13 cellular contexts compared by ENCODE assay signal in genomic region chr4:75844151-75844662, GRCh38. TPM values are rescaled to one million over a fixed set of nuclear protein-coding genes. Genes with fewer than 3 reads are reported as not detected.
A peak's percentile ranks its signal among the peaks of the same experiment; 100 is the strongest.
DNase-seq lines count a peak whose midpoint lies in the region; ATAC-seq and TF ChIP-seq lines count a peak whose summit lies in the region.
"Had no signal": no experiment of that assay in that cellular context is flagged by ENCODE, and none has a peak within 500 bp of the region (broad histone marks: within the 10 kb centered on the region; RNA-seq: fewer than 3 reads in every experiment).

No MANE protein-coding gene starts in this region.

- no peak for TF ChIP-seq CTCF in ascending aorta (IDR thresholded peaks at IDR 0.05)

- H3K27me3 ChIP-seq in ascending aorta, result no peaks in the 10 kb centered on the region

- H3K4me1 ChIP-seq in ascending aorta, result peaks cover 0 to 5% of the 10 kb centered on the region in 2 donors

- intact Hi-C loops in ascending aorta (cut with DNase I), result no loop called here

- no peaks in the 10 kb centered on the region for H3K9me3 ChIP-seq in ascending aorta

- DNase-seq in H4 (ENCODE audit: low spot score) (peak; percentile 53), ascending aorta (ENCODE audit: low spot score in 2 of 2) (no peak), kidney glomerular epithelial cell (lab: John Stamatoyannopoulos, UW) (peak; percentile 56), stromal cell of bone marrow (ENCODE audit: low read depth) (peak; percentile 77), COR-L47 (lab: John Stamatoyannopoulos, UW) (no peak), T1000 (lab: John Stamatoyannopoulos, UW) (no peak), iPS-NIHi7 (ENCODE audit: extremely low spot score) (no peak)
- DNase-seq: activated CD4-positive, alpha-beta T cell treated with anti-CD3 and anti-CD28 coated beads, Interleukin-2, amount 50 U/mL, for 48 hours; NCI-H187 treated with DMSO at 0.1 percent for 48 hours; retina; SHP77 treated with DMSO at 0.1 percent for 48 hours had no signal

- peak overlapping the region; percentile 49 to 61 for H3K27ac ChIP-seq in ascending aorta

- H3K4me3 ChIP-seq in ascending aorta, result no peak overlapping the region

- no peak for ATAC-seq in GM21786 (IDR thresholded peaks at IDR 0.05; ENCODE audit: unreplicated experiment)
- ATAC-seq: stimulated activated memory B cell treated with anti-CD40 and anti-IgM and Interleukin-4, amounts not matched to agents 10 μg/mL and 1 μg/mL and 100 μg/mL, for 72 hours had no signal

- no peaks in the 10 kb centered on the region for H3K36me3 ChIP-seq in ascending aorta

RNA-seq across cellular contexts. Expression of gene PPEF2, which starts 58.0 kb away (rescaled TPM):
- not detected in 2 replicates for total RNA-seq in H4 (2014; rRNA removed; shearing (Covaris generic))
- total RNA-seq in ascending aorta, result not detected

Comparison
In these comparisons a context has a peak if more than half of its experiments do, and no peak if none do; other contexts are left out.
1. DNase-seq: peak in H4 (single experiment), kidney glomerular epithelial cell (single experiment) and stromal cell of bone marrow (single experiment); none in ascending aorta (0 of 2), COR-L47 (single experiment), T1000 (single experiment) and iPS-NIHi7 (single experiment).